1 cellular context compared by ENCODE assay signal in genomic region chr1:248890549-248891498, GRCh38.
A peak's percentile ranks its signal among the peaks of the same experiment; 100 is the strongest.
TF ChIP-seq lines count a peak whose summit lies in the region.

No MANE protein-coding gene starts in this region.

TF ChIP-seq in K562, 482 proteins besides CTCF, POLR2A, EP300 and RAD21 (continued from another document and continues in another):
- TF ChIP-seq ZNF592 (IDR thresholded peaks at IDR 0.05) (peak; percentile 42), POLR3G (IDR thresholded peaks at IDR 0.05; ENCODE audit: extremely low read depth, insufficient read length, insufficient replicate concordance) (no peak), TCF7L2 (IDR thresholded peaks at IDR 0.05; ENCODE audit: low read depth, low read length) (no peak), ZBTB17 (CRISPR knock-in tag; IDR thresholded peaks at IDR 0.05) (peak; percentile 72; the same call in 1 of the 2 replicates), NRF1 (conservative IDR thresholded peaks at IDR 0.05 in 1 of 2, IDR thresholded peaks at IDR 0.05 in 1 of 2) (0 out of 4 replicates have a peak, but pooled peaks of 1 of the 2 experiments have one; percentile 6), HEY1 (CRISPR knock-in tag; IDR thresholded peaks at IDR 0.05; ENCODE audit: borderline replicate concordance) (no peak), NFIC (IDR thresholded peaks at IDR 0.05) (no peak), ZNF766 (CRISPR knock-in tag; conservative IDR thresholded peaks at IDR 0.05) (no peak), ZKSCAN3 (CRISPR knock-in tag; IDR thresholded peaks at IDR 0.05) (no peak), IRF2 (CRISPR knock-in tag; IDR thresholded peaks at IDR 0.05) (no peak), NCOA4 (IDR thresholded peaks at IDR 0.05; ENCODE audit: partially characterized antibody) (peak; percentile 30), ETV1 (tag; conservative IDR thresholded peaks at IDR 0.05; ENCODE audit: low read depth) (no peak), HDAC1 (IDR thresholded peaks at IDR 0.05) (peak in 1 of 2 experiments; percentile 73; a peak in 2 of 4 replicates), PHB2 (IDR thresholded peaks at IDR 0.05; ENCODE audit: low read depth) (peak; percentile 49; the same call in 1 of the 2 replicates), FOXJ3 (CRISPR knock-in tag; IDR thresholded peaks at IDR 0.05) (no peak), NUFIP1 (IDR thresholded peaks at IDR 0.05; ENCODE audit: partially characterized antibody) (peak; percentile 77), NFRKB (IDR thresholded peaks at IDR 0.05; ENCODE audit: low read depth) (0 out of 2 replicates have a peak, but pooled peaks have one; percentile 23), ZNF3 (CRISPR knock-in tag; IDR thresholded peaks at IDR 0.05) (no peak), TRIM24 (IDR thresholded peaks at IDR 0.05) (peak in 1 of 2 experiments; percentile 29; a peak in 1 of 4 replicates), ZNF75A (CRISPR knock-in tag; IDR thresholded peaks at IDR 0.05) (0 out of 2 replicates have a peak, but pooled peaks have one; percentile 22), PREB (CRISPR knock-in tag; IDR thresholded peaks at IDR 0.05) (no peak), FOXA3 (CRISPR knock-in tag; conservative IDR thresholded peaks at IDR 0.05 in 1 of 2, IDR thresholded peaks at IDR 0.05 in 1 of 2) (no peak), RERE (CRISPR knock-in tag; IDR thresholded peaks at IDR 0.05; ENCODE audit: borderline replicate concordance) (no peak), SAP30 (IDR thresholded peaks at IDR 0.05; ENCODE audit: borderline replicate concordance, insufficient read depth, low read depth, low read length, poor library complexity, severe bottlenecking) (no peak), ZBTB11 (CRISPR knock-in tag; IDR thresholded peaks at IDR 0.05) (no peak), PRMT5 (CRISPR knock-in tag; IDR thresholded peaks at IDR 0.05) (no peak), RFX1 (IDR thresholded peaks at IDR 0.05) (no peak), POLR2B (IDR thresholded peaks at IDR 0.05; ENCODE audit: low read depth, partially characterized antibody) (peak; percentile 26), MIER1 (IDR thresholded peaks at IDR 0.05; ENCODE audit: low read depth) (no peak), NR4A1 (CRISPR knock-in tag; IDR thresholded peaks at IDR 0.05) (no peak), NR4A1 (tag; IDR thresholded peaks at IDR 0.05) (no peak; the same call in 1 of the 2 replicates), PTBP1 (IDR thresholded peaks at IDR 0.05; ENCODE audit: low read depth, low read length) (no peak), CHD7 (IDR thresholded peaks at IDR 0.05; ENCODE audit: low read depth, low read length) (no peak), ZFX (CRISPR knock-in tag; IDR thresholded peaks at IDR 0.05) (no peak)
